In genomic region chr4:145614235-145614615, GRCh38 we compare ENCODE assay signal across 18 cellular contexts.
"Had no signal": no experiment of that assay in that cellular context is flagged by ENCODE, and none has a peak within 500 bp of the region (broad histone marks: within the 10 kb centered on the region; RNA-seq: fewer than 3 reads in every experiment).

No MANE protein-coding gene starts in this region.

- H3K27me3 Mint-ChIP-seq: effector memory CD8-positive, alpha-beta T cell; stimulated activated memory B cell treated with anti-CD40 and anti-IgM and Interleukin-4, amounts not matched to agents 10 μg/mL and 1 μg/mL and 100 μg/mL, for 72 hours had no signal

- H3K4me2 ChIP-seq: hepatocyte had no signal

- H3K4me1 ChIP-seq: upper lobe of right lung, vagina had no signal

- H3K27ac ChIP-seq: epithelial cell of prostate, esophagus squamous epithelium, gastroesophageal sphincter, hepatocyte, ovary, testis, tibial nerve, upper lobe of right lung, vagina had no signal

- ATAC-seq: effector memory CD8-positive, alpha-beta T cell; gastroesophageal sphincter; naive thymus-derived CD8-positive, alpha-beta T cell; right cardiac atrium; stimulated activated memory B cell treated with anti-CD40 and anti-IgM and Interleukin-4, amounts not matched to agents 10 μg/mL and 1 μg/mL and 100 μg/mL, for 72 hours had no signal

- H3K36me3 Mint-ChIP-seq: naive thymus-derived CD8-positive, alpha-beta T cell; stimulated activated memory B cell treated with anti-CD40 and anti-IgM and Interleukin-4, amounts not matched to agents 10 μg/mL and 1 μg/mL and 100 μg/mL, for 72 hours had no signal

- H3K9me3 Mint-ChIP-seq: effector memory CD8-positive, alpha-beta T cell; naive thymus-derived CD8-positive, alpha-beta T cell; neural crest cell; stimulated activated memory B cell treated with anti-CD40 and anti-IgM and Interleukin-4, amounts not matched to agents 10 μg/mL and 1 μg/mL and 100 μg/mL, for 72 hours; stimulated activated naive CD8-positive, alpha-beta T cell treated with anti-CD3 and anti-CD28 coated beads, Interleukin-15, amount 100 ng/mL, for 72 hours had no signal

- H2AFZ ChIP-seq: hepatocyte had no signal

- DNase-seq: effector memory CD8-positive, alpha-beta T cell; esophagus squamous epithelium; foreskin fibroblast; head of caudate nucleus; naive thymus-derived CD8-positive, alpha-beta T cell; ovary; right cardiac atrium; stimulated activated CD4-positive, alpha-beta T cell treated with anti-CD3 and anti-CD28 coated beads, Interleukin-4, amount 100 ng/mL, for 24 hours; stimulated activated naive CD8-positive, alpha-beta T cell treated with anti-CD3 and anti-CD28 coated beads, Interleukin-15, amount 100 ng/mL, for 72 hours; testis; upper lobe of right lung had no signal

- H3K4me3 Mint-ChIP-seq: effector memory CD8-positive, alpha-beta T cell; naive thymus-derived CD8-positive, alpha-beta T cell; neural crest cell; stimulated activated memory B cell treated with anti-CD40 and anti-IgM and Interleukin-4, amounts not matched to agents 10 μg/mL and 1 μg/mL and 100 μg/mL, for 72 hours had no signal

- H3K9me3 ChIP-seq: esophagus squamous epithelium, gastroesophageal sphincter, ovary, testis, tibial nerve, upper lobe of right lung, vagina had no signal

- H3K27ac Mint-ChIP-seq: effector memory CD8-positive, alpha-beta T cell; naive thymus-derived CD8-positive, alpha-beta T cell; stimulated activated memory B cell treated with anti-CD40 and anti-IgM and Interleukin-4, amounts not matched to agents 10 μg/mL and 1 μg/mL and 100 μg/mL, for 72 hours; stimulated activated naive CD8-positive, alpha-beta T cell treated with anti-CD3 and anti-CD28 coated beads, Interleukin-15, amount 100 ng/mL, for 72 hours had no signal

- H3K4me3 ChIP-seq: esophagus squamous epithelium, gastroesophageal sphincter, hepatocyte, ovary, testis, tibial nerve, upper lobe of right lung, vagina had no signal

- H3K36me3 ChIP-seq: esophagus squamous epithelium, gastroesophageal sphincter, ovary, tibial nerve, upper lobe of right lung, vagina had no signal

- H3K27me3 ChIP-seq: esophagus squamous epithelium, gastroesophageal sphincter, hepatocyte, ovary, testis, tibial nerve, upper lobe of right lung, vagina had no signal
